Comparison of ENCODE assay signal across 30 cellular contexts in genomic region chr4:67682266-67682665, GRCh38.
"Had no signal": no experiment of that assay in that cellular context is flagged by ENCODE, and none has a peak within 500 bp of the region (broad histone marks: within the 10 kb centered on the region; RNA-seq: fewer than 3 reads in every experiment).

No MANE protein-coding gene starts in this region.

- H3K36me3 ChIP-seq: breast epithelium had no signal

- H3K9me3 ChIP-seq: ascending aorta, breast epithelium, gastrocnemius medialis, heart left ventricle had no signal

- DNase-seq: activated CD4-positive, alpha-beta T cell treated with anti-CD3 and anti-CD28 coated beads for 48 hours; activated CD4-positive, alpha-beta T cell treated with anti-CD3 and anti-CD28 coated beads, Interleukin-2, amount 50 U/mL, for 1 hour; activated CD4-positive, alpha-beta T cell treated with anti-CD3 and anti-CD28 coated beads, Interleukin-2, amount 50 U/mL, for 48 hours; activated CD8-positive, alpha-beta memory T cell treated with anti-CD3 and anti-CD28 coated beads for 24 hours; activated CD8-positive, alpha-beta memory T cell treated with anti-CD3 and anti-CD28 coated beads, Interleukin-2, amount 50 U/mL, for 4 hours; activated CD8-positive, alpha-beta T cell treated with anti-CD3 and anti-CD28 coated beads for 36 hours; activated gamma-delta T cell; activated naive CD4-positive, alpha-beta T cell; activated naive CD4-positive, alpha-beta T cell treated with anti-CD3 and anti-CD28 coated beads, Interleukin-2, amount 10 ng/mL, durations not matched to agents 7 days and 5 days; activated naive CD8-positive, alpha-beta T cell treated with anti-CD3 and anti-CD28 coated beads, Interleukin-2, amount 10 ng/mL, durations not matched to agents 7 days and 5 days; activated T-cell treated with anti-CD3 and anti-CD28 coated beads for 4 hours; activated T-cell treated with anti-CD3 and anti-CD28 coated beads, Interleukin-2, amount 50 U/mL, for 24 hours; activated T-cell treated with anti-CD3 and anti-CD28 coated beads, Interleukin-2, amount 50 U/mL, for 72 hours; cortex of kidney; dermis blood vessel endothelial cell; effector CD4-positive, alpha-beta T cell; effector memory CD8-positive, alpha-beta T cell; foreskin fibroblast; gastrocnemius medialis; glutamatergic neuron; heart left ventricle; T-helper 2 cell had no signal

- H3K27me3 ChIP-seq: ascending aorta, breast epithelium, gastrocnemius medialis, heart left ventricle had no signal

- H3K27ac Mint-ChIP-seq: activated CD8-positive, alpha-beta T cell treated with anti-CD3 and anti-CD28 coated beads for 36 hours; activated naive CD4-positive, alpha-beta T cell treated with anti-CD3 and anti-CD28 coated beads, Interleukin-2, amount 10 ng/mL, durations not matched to agents 7 days and 5 days; activated naive CD4-positive, alpha-beta T cell treated with anti-CD3 and anti-CD28 coated beads, Interleukin-2, amount 50 U/mL, for 72 hours; activated naive CD8-positive, alpha-beta T cell treated with anti-CD3 and anti-CD28 coated beads, Interleukin-2, amount 10 ng/mL, durations not matched to agents 7 days and 5 days; activated T-cell treated with anti-CD3 and anti-CD28 coated beads, Interleukin-2, amount 50 U/mL, for 24 hours; activated T-cell treated with anti-CD3 and anti-CD28 coated beads, Interleukin-2, amount 50 U/mL, for 72 hours; brain; effector memory CD8-positive, alpha-beta T cell; WTC11 had no signal

- H3K4me1 Mint-ChIP-seq: WTC11 had no signal

- H3K4me3 ChIP-seq: ascending aorta, breast epithelium, gastrocnemius medialis, heart left ventricle had no signal

- ATAC-seq: activated CD4-positive, CD25-positive, alpha-beta regulatory T cell treated with anti-CD3 and anti-CD28 coated beads, Interleukin-2, amount 50 U/mL, for 24 hours; activated CD8-positive, alpha-beta T cell treated with anti-CD3 and anti-CD28 coated beads for 36 hours; activated naive CD4-positive, alpha-beta T cell treated with anti-CD3 and anti-CD28 coated beads, Interleukin-2, amount 50 U/mL, for 72 hours; activated T-cell treated with anti-CD3 and anti-CD28 coated beads, Interleukin-2, amount 50 U/mL, for 72 hours; effector memory CD8-positive, alpha-beta T cell; esophagus mucosa; gastrocnemius medialis; heart left ventricle; WTC11 had no signal

- H3K27me3 Mint-ChIP-seq: activated CD8-positive, alpha-beta T cell treated with anti-CD3 and anti-CD28 coated beads for 36 hours; activated naive CD4-positive, alpha-beta T cell treated with anti-CD3 and anti-CD28 coated beads, Interleukin-2, amount 10 ng/mL, durations not matched to agents 7 days and 5 days; activated naive CD8-positive, alpha-beta T cell treated with anti-CD3 and anti-CD28 coated beads, Interleukin-2, amount 10 ng/mL, durations not matched to agents 7 days and 5 days; activated T-cell treated with anti-CD3 and anti-CD28 coated beads, Interleukin-2, amount 50 U/mL, for 24 hours; brain; effector memory CD8-positive, alpha-beta T cell had no signal

- H3K9me3 Mint-ChIP-seq: activated CD8-positive, alpha-beta T cell treated with anti-CD3 and anti-CD28 coated beads for 36 hours; activated naive CD4-positive, alpha-beta T cell treated with anti-CD3 and anti-CD28 coated beads, Interleukin-2, amount 10 ng/mL, durations not matched to agents 7 days and 5 days; activated naive CD4-positive, alpha-beta T cell treated with anti-CD3 and anti-CD28 coated beads, Interleukin-2, amount 50 U/mL, for 72 hours; activated naive CD8-positive, alpha-beta T cell treated with anti-CD3 and anti-CD28 coated beads, Interleukin-2, amount 10 ng/mL, durations not matched to agents 7 days and 5 days; activated T-cell treated with anti-CD3 and anti-CD28 coated beads, Interleukin-2, amount 50 U/mL, for 24 hours; activated T-cell treated with anti-CD3 and anti-CD28 coated beads, Interleukin-2, amount 50 U/mL, for 72 hours; brain; effector memory CD8-positive, alpha-beta T cell; WTC11 had no signal

- H3K4me3 Mint-ChIP-seq: activated CD8-positive, alpha-beta T cell treated with anti-CD3 and anti-CD28 coated beads for 36 hours; activated naive CD4-positive, alpha-beta T cell treated with anti-CD3 and anti-CD28 coated beads, Interleukin-2, amount 10 ng/mL, durations not matched to agents 7 days and 5 days; activated naive CD8-positive, alpha-beta T cell treated with anti-CD3 and anti-CD28 coated beads, Interleukin-2, amount 10 ng/mL, durations not matched to agents 7 days and 5 days; activated T-cell treated with anti-CD3 and anti-CD28 coated beads, Interleukin-2, amount 50 U/mL, for 24 hours; activated T-cell treated with anti-CD3 and anti-CD28 coated beads, Interleukin-2, amount 50 U/mL, for 72 hours; brain; effector memory CD8-positive, alpha-beta T cell; WTC11 had no signal

- H3K27ac ChIP-seq: ascending aorta, breast epithelium, gastrocnemius medialis, heart left ventricle, VCaP had no signal

- H3K4me1 ChIP-seq: ascending aorta, breast epithelium, gastrocnemius medialis, heart left ventricle had no signal
